21 cellular contexts compared by ENCODE assay signal in genomic region chr9:94665606-94666005, GRCh38. TPM values are rescaled to one million over a fixed set of nuclear protein-coding genes. Genes with fewer than 3 reads are reported as not detected.
DNase-seq lines count a peak whose midpoint lies in the region; ATAC-seq, FAIRE-seq and TF ChIP-seq lines count a peak whose summit lies in the region.
"Had no signal": no experiment of that assay in that cellular context is flagged by ENCODE, and none has a peak within 500 bp of the region (broad histone marks: within the 10 kb centered on the region; RNA-seq: fewer than 3 reads in every experiment).

No MANE protein-coding gene starts in this region.

- peak overlapping the region; percentile 1 for H3K27ac Mint-ChIP-seq in progenitor cell of endocrine pancreas
- H3K27ac Mint-ChIP-seq: CD4-positive, CD25-positive, alpha-beta regulatory T cell had no signal

- H3K9me3 ChIP-seq in adipocyte (ENCODE audit: control insufficient read depth, low read length) (no peaks in the 10 kb centered on the region), kidney (ENCODE audit: control insufficient read depth in 1 of 2, low read length in 2 of 2) (no peaks in the 10 kb centered on the region)
- H3K9me3 ChIP-seq: BE2C had no signal

- H3K27me3 ChIP-seq in adipocyte (replicated peaks; ENCODE audit: control insufficient read depth, insufficient read depth, low read length) = peaks cover 16% of the 10 kb centered on the region
- H3K27me3 ChIP-seq: BE2C had no signal

- H3K36me3 ChIP-seq in adipocyte (ENCODE audit: control insufficient read depth, insufficient read depth, low read length, severe bottlenecking) (no peaks in the 10 kb centered on the region), kidney (ENCODE audit: control insufficient read depth in 1 of 2, insufficient read depth in 2 of 2, low read length in 2 of 2) (no peaks in the 10 kb centered on the region)
- H3K36me3 ChIP-seq: BE2C had no signal

- FAIRE-seq in kidney (lab: Jason Lieb, UNC) (no peak), urothelium cell line (lab: Jason Lieb, UNC) (no peak)

- H3K4me3 Mint-ChIP-seq in progenitor cell of endocrine pancreas (ENCODE audit: low read depth) = no peak overlapping the region

- H3K36me3 Mint-ChIP-seq in progenitor cell of endocrine pancreas (ENCODE audit: insufficient read depth) = no peaks in the 10 kb centered on the region
- H3K36me3 Mint-ChIP-seq: CD4-positive, CD25-positive, alpha-beta regulatory T cell had no signal

- H3K9ac ChIP-seq in adipocyte (ENCODE audit: low read length) (no peak overlapping the region), kidney (ENCODE audit: low read length in 2 of 2) (peak overlapping the region in 1 of 2 donors; percentile 4)

- intact Hi-C loops in kidney (cut with DNase I) = no loop called here

- H3K4me1 Mint-ChIP-seq in progenitor cell of endocrine pancreas (ENCODE audit: low read depth) = peaks cover 25% of the 10 kb centered on the region

- H3K27ac ChIP-seq in kidney (ENCODE audit: low read depth in 2 of 2, low read length in 2 of 2) = peak overlapping the region; percentile 73 to 90

- H3K27me3 Mint-ChIP-seq in progenitor cell of endocrine pancreas = no peaks in the 10 kb centered on the region

- peaks cover 6% of the 10 kb centered on the region for H3K4me1 ChIP-seq in adipocyte (ENCODE audit: control insufficient read depth, insufficient read depth, low read length)
- H3K4me1 ChIP-seq in kidney (ENCODE audit: control insufficient read depth in 1 of 2, insufficient read depth in 1 of 2, low read depth in 1 of 2, low read length in 2 of 2) = peaks cover 9 to 11% of the 10 kb centered on the region in 2 donors

- no peaks in the 10 kb centered on the region for H3K9me3 Mint-ChIP-seq in progenitor cell of endocrine pancreas (ENCODE audit: low read depth)
- H3K9me3 Mint-ChIP-seq: CD4-positive, CD25-positive, alpha-beta regulatory T cell had no signal

- TF ChIP-seq CTCF in kidney (IDR thresholded peaks at IDR 0.05; ENCODE audit: borderline replicate concordance, extremely low read depth, insufficient read depth) (no peak), progenitor cell of endocrine pancreas (IDR thresholded peaks at IDR 0.05; ENCODE audit: unreplicated experiment) (no peak)

- no peak overlapping the region for H3K4me3 ChIP-seq in adipocyte (ENCODE audit: low read length)
- no peak overlapping the region for H3K4me3 ChIP-seq in kidney (ENCODE audit: low read length in 2 of 2)

- no peak for ATAC-seq in GM21825 (IDR thresholded peaks at IDR 0.05; ENCODE audit: unreplicated experiment)
- no peak for ATAC-seq in GM18858 (IDR thresholded peaks at IDR 0.05; ENCODE audit: unreplicated experiment)
- ATAC-seq: Panc1 had no signal

- DNase-seq in LHCN-M2 (ENCODE audit: low read depth) (peak; percentile 54), adipocyte (ENCODE audit: low read depth) (peak; percentile 19), kidney (no peak), progenitor cell of endocrine pancreas (ENCODE audit: low spot score, unreplicated experiment) (no peak), urothelium cell line (ENCODE audit: low spot score) (no peak), cerebellum (ENCODE audit: low spot score) (no peak)
- DNase-seq: BE2C; CD4-positive, CD25-positive, alpha-beta regulatory T cell; COR-L47; EL; H7; Kasumi-1; MM.1S; NCI-H1048; NCI-H1417 treated with DMSO at 0.1 percent for 48 hours; NCI-H187; NCI-H69 had no signal

RNA-seq across cellular contexts. Expression of gene FBP1, which starts 26.3 kb away (rescaled TPM):
- total RNA-seq in LHCN-M2 (2014; rRNA removed) (not detected in 2 replicates), kidney (27.3 TPM), progenitor cell of endocrine pancreas (4.6 and 6.0 TPM in 2 replicates), cerebellum (not detected)
- polyA plus RNA-seq in LHCN-M2 (2012) = 0.18 TPM
- 266 TPM for polyA plus RNA-seq in kidney (ENCODE audit: insufficient read depth, low read depth, low replicate concordance)
- total RNA-seq: A673 had no signal

Comparison
In these comparisons a context has a peak if more than half of its experiments do, and no peak if none do; other contexts are left out.
1. DNase-seq: peak in LHCN-M2 (single experiment) and adipocyte (single experiment); none in kidney (single experiment), progenitor cell of endocrine pancreas (single experiment), urothelium cell line (single experiment) and cerebellum (single experiment).